In the genomic region with DNA sequence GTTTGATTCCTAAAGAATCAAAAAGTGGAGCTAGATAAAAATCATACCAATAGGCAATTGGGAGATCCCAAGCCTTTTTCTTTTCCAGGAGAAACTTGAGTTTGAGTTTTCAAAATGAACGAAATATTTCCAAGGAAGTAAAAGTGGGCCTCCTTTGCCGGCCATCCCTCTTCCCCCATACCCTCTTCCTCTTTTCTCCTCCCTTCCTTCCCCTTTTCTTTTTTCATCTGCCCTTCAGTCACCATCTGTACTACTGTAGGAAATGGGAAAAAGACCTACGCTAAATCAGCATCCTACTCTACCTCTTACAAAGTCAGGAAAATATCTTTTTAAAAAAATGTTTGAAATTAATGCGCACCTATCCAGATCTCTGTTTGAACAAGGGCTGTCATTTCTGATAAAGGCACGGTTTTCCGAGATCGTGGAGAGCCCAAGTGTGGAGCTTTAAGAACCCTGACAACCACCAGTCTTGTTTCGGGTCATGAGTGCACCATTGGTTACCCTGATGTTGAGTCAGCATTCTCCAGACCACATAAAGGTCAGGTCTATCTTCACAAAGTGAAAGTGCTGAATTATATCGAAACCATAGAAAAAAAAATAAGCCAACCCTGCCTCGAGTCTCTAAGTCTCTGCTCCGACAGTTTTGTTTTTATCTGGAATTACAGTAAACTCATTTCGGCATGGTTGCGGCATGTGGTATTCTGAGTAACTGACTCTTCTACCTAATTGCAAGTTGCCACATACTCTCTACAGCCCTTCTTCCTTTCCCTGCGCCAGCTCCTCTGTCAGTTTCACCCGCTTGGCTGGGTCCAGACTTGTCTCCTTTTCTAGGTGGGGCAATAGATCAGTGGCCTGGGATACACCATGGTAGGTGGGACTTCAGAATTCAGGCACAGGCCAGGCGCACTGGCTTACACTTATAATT, we compare ENCODE assay signal across 8 cellular contexts.
DNase-seq lines count a peak whose midpoint lies in the region; ATAC-seq lines count a peak whose summit lies in the region.

No MANE protein-coding gene starts in this region.

- ATAC-seq in GM18517 (IDR thresholded peaks at IDR 0.05; ENCODE audit: unreplicated experiment) (peak; percentile 99), HG02642 (IDR thresholded peaks at IDR 0.05; ENCODE audit: poor library complexity, unreplicated experiment) (peak; percentile 95)

- peak; percentile 82 for DNase-seq in NOMO-1 treated with dmso at 0.1 percent for 144 hours (lab: John Stamatoyannopoulos, UW; ENCODE audit: unreplicated experiment)
- DNase-seq in amniotic epithelial cell (ENCODE audit: low read depth), result peak; percentile 1
- peak; percentile 72 for DNase-seq in stimulated activated CD4-positive, alpha-beta T cell treated with anti-CD3 and anti-CD28 coated beads, Interleukin-4, amount 100 ng/mL, for 24 hours
- DNase-seq in SW480 (ENCODE audit: low spot score), result no peak
- DNase-seq in NCI-H146 treated with DMSO at 0.1 percent for 48 hours (lab: John Stamatoyannopoulos, UW; ENCODE audit: unreplicated experiment), result no peak
- DNase-seq in AG08395 (ENCODE audit: low spot score), result no peak

Comparison
In these comparisons a context has a peak if more than half of its experiments do, and no peak if none do; other contexts are left out.
1. DNase-seq: peak in NOMO-1 treated with dmso at 0.1 percent for 144 hours (single experiment), amniotic epithelial cell (single experiment) and stimulated activated CD4-positive, alpha-beta T cell treated with anti-CD3 and anti-CD28 coated beads, Interleukin-4, amount 100 ng/mL, for 24 hours (single experiment); none in SW480 (single experiment), NCI-H146 treated with DMSO at 0.1 percent for 48 hours (single experiment) and AG08395 (single experiment).